In the genomic region with DNA sequence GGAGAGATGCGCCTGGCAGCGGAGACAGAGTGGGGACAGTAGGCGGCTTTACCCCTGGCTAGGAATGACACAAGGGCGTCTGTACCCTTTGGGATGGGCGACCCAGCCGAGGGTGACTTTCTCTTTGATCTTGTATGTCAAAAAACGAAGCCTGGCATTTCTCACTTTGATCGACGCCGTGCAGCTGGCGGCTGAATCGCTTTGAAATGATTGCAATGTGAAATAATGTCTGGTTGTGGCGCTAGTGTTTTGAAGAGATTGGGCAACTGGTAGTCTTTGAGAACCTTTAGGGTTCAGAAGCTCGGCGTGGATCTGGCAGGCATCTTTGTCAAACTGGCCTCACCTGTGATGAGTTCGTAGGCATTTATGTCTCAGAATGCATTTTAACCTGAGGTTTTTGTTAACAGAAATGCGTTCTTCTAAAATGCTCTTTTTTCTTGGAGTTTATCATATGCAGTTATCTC, we compare ENCODE assay signal across 8 cellular contexts. TPM values are rescaled to one million over a fixed set of nuclear protein-coding genes. Genes with fewer than 3 reads are reported as not detected.
DNase-seq lines count a peak whose midpoint lies in the region; ATAC-seq, FAIRE-seq and TF ChIP-seq lines count a peak whose summit lies in the region.

No MANE protein-coding gene starts in this region.

- ATAC-seq in GM19438 (IDR thresholded peaks at IDR 0.05; ENCODE audit: low read depth, unreplicated experiment) (peak; percentile 20), GM19023 (IDR thresholded peaks at IDR 0.05; ENCODE audit: unreplicated experiment) (no peak)

- no peak overlapping the region for H4K5ac ChIP-seq in H1 (ENCODE audit: insufficient read length, low read depth, low read length)

- POLR2A ChIA-PET in H1 (lab: Charles Lee; ENCODE audit: partially characterized antibody), result interaction anchor here (0.6 to 2.6 kb wide), 14 partner anchors 9 to 1053 kb away, joined by 3 to 22 read pairs (median 4); partner anchors contain the start of genes CSRNP2, DIP2B and SLC11A2

- no peak overlapping the region for H2AK5ac ChIP-seq in H1 (ENCODE audit: low read depth, low read length)

- no peak overlapping the region for H2AFZ ChIP-seq in H1 (ENCODE audit: low read length)

- TF ChIP-seq POLR2A in H1 (IDR thresholded peaks at IDR 0.05; ENCODE audit: control extremely low read depth in 1 of 2, low read depth in 2 of 2, low read length in 2 of 2), result no peak

- TF ChIP-seq CTCF in VCaP (conservative IDR thresholded peaks at IDR 0.05), result no peak
- no peak for TF ChIP-seq CTCF in H1 (IDR thresholded peaks at IDR 0.05; ENCODE audit: control extremely low read depth in 1 of 3, insufficient read depth in 1 of 3, low read depth in 1 of 3, low read length in 3 of 3)
- no peak for TF ChIP-seq CTCF in tibial artery (IDR thresholded peaks at IDR 0.05)

- H3K27ac ChIP-seq in VCaP (peak overlapping the region; percentile 97), H1 (ENCODE audit: low read depth, low read length) (no peak overlapping the region), mucosa of rectum (ENCODE audit: low read depth in 2 of 2, low read length in 2 of 2) (peak overlapping the region; percentile 99), tibial artery (peak overlapping the region; percentile 92 to 98)

- H3K18ac ChIP-seq in H1 (ENCODE audit: extremely low read depth, low read length), result no peak overlapping the region; the same call in 1 of the 2 replicates

- H3K23ac ChIP-seq in H1 (ENCODE audit: insufficient read length), result no peak overlapping the region

- peak; percentile 41 for DNase-seq in COR-L47 (lab: John Stamatoyannopoulos, UW)
- DNase-seq in Jurkat, Clone E6-1 (ENCODE audit: low read depth, low spot score), result peak; percentile 62
- no peak for DNase-seq in H1 (ENCODE audit: low read depth in 1 of 2, low spot score in 2 of 2)
- DNase-seq in tibial artery, result no peak

- no peak overlapping the region for H3K4ac ChIP-seq in H1 (replicated peaks; ENCODE audit: insufficient read length, low read depth, low read length)

- peaks cover 0 to 7% (median 3%) of the 10 kb centered on the region in 4 experiments; a peak in 4 of 7 replicates for H3K4me1 ChIP-seq in H1 (replicated peaks in 1 of 4; ENCODE audit: control insufficient read depth in 3 of 4, insufficient read depth in 4 of 4, low read length in 3 of 4)
- H3K4me1 ChIP-seq in mucosa of rectum (ENCODE audit: control insufficient read depth in 2 of 2, insufficient read depth in 2 of 2, low read length in 2 of 2), result peaks cover 19 to 23% of the 10 kb centered on the region in 2 donors
- H3K4me1 ChIP-seq in tibial artery, result peaks cover 0 to 46% (median 24%) of the 10 kb centered on the region in 4 donors

- peak overlapping the region; percentile 72 to 82 for H3K4me2 ChIP-seq in H1 (ENCODE audit: insufficient read depth in 1 of 2, low read depth in 2 of 2, low read length in 2 of 2)

- H2BK120ac ChIP-seq in H1 (replicated peaks; ENCODE audit: low read depth, low read length), result no peak overlapping the region

- no peak overlapping the region for H4K91ac ChIP-seq in H1 (replicated peaks; ENCODE audit: insufficient read length, low read length)

- no peaks in the 10 kb centered on the region for H3K79me1 ChIP-seq in H1 (ENCODE audit: low read depth, low read length)

- H3K27me3 ChIP-seq in H1 (replicated peaks in 1 of 4; ENCODE audit: control insufficient read depth in 3 of 4, extremely low read depth in 1 of 4, insufficient read depth in 3 of 4, low read length in 3 of 4) (no peaks in the 10 kb centered on the region), mucosa of rectum (ENCODE audit: control insufficient read depth in 2 of 2, insufficient read depth in 2 of 2, low read length in 2 of 2) (no peaks in the 10 kb centered on the region), tibial artery (no peaks in the 10 kb centered on the region)

- H3K36me3 ChIP-seq in H1 (ENCODE audit: control insufficient read depth in 2 of 4, insufficient read depth in 4 of 4, low read length in 3 of 4) (peaks cover 0 to under 1% (median 0%) of the 10 kb centered on the region in 4 experiments; a peak in 1 of 8 replicates), mucosa of rectum (ENCODE audit: control insufficient read depth in 2 of 2, insufficient read depth in 2 of 2, low read length in 2 of 2) (no peaks in the 10 kb centered on the region), tibial artery (no peaks in the 10 kb centered on the region)

- H2BK20ac ChIP-seq in H1 (ENCODE audit: low read length), result no peak overlapping the region

- no peaks in the 10 kb centered on the region for H3K9me3 ChIP-seq in H1 (ENCODE audit: insufficient read depth in 2 of 2, low read depth in 1 of 2, low read length in 1 of 2)
- no peaks in the 10 kb centered on the region for H3K9me3 ChIP-seq in mucosa of rectum (ENCODE audit: control insufficient read depth in 2 of 2, low read length in 2 of 2)
- no peaks in the 10 kb centered on the region for H3K9me3 ChIP-seq in tibial artery

- WGBS in H1 (ENCODE audit: extremely low coverage in 1 of 2, insufficient coverage in 1 of 2, insufficient read length in 1 of 2, insufficient replicate concordance in 2 of 2, low coverage in 1 of 2, low lambda C conversion rate in 2 of 2, missing lambda C conversion rate in 1 of 2), 2 experiments, result 5% methylated on average over 17 of the region's 17 CpGs; no CpG with 5 or more reads in 1 of the 2 experiments

- H2BK5ac ChIP-seq in H1 (ENCODE audit: low read depth, low read length), result peak overlapping the region; percentile 97; the same call in 1 of the 2 replicates

- H3K56ac ChIP-seq in H1 (replicated peaks; ENCODE audit: insufficient read length, low read depth, low read length), result no peak overlapping the region

- no peak overlapping the region for H2BK12ac ChIP-seq in H1 (ENCODE audit: low read depth, low read length)

- H2BK15ac ChIP-seq in H1 (ENCODE audit: low read length), result no peak overlapping the region

- peak overlapping the region in 3 of 4 experiments; percentile 52 to 91 (median 72); a peak in 5 of 7 replicates for H3K9ac ChIP-seq in H1 (replicated peaks in 1 of 4; ENCODE audit: extremely low read depth in 1 of 4, low read depth in 3 of 4, low read length in 3 of 4)
- H3K9ac ChIP-seq in mucosa of rectum (ENCODE audit: low read depth in 1 of 2, low read length in 2 of 2), result peak overlapping the region; percentile 75 to 99

- no peak overlapping the region for H4K8ac ChIP-seq in H1 (ENCODE audit: extremely low read depth, insufficient read depth, low read length)

- H3K14ac ChIP-seq in H1 (ENCODE audit: insufficient read length), result no peak overlapping the region

- no peaks in the 10 kb centered on the region for H4K20me1 ChIP-seq in H1 (replicated peaks in 1 of 2; ENCODE audit: control insufficient read depth in 1 of 2, insufficient read depth in 2 of 2, low read length in 2 of 2)

- CTCF ChIA-PET in H1 (lab: Charles Lee; ENCODE audit: partially characterized antibody), result interaction anchor here (0.6 to 4.9 kb wide), 18 partner anchors 9 to 287 kb away, joined by 3 to 34 read pairs (median 4); partner anchors contain the start of gene SLC11A2

- TF ChIP-seq RAD21 in H1 (IDR thresholded peaks at IDR 0.05 in 1 of 2, conservative IDR thresholded peaks at IDR 0.05 in 1 of 2; ENCODE audit: low read depth in 2 of 2, low read length in 2 of 2), result no peak

- intact Hi-C loops in tibial artery (cut with DNase I; ENCODE audit: low total_unique reads), result loop anchor here (5.0 kb wide), 1 partner anchor 157 kb away; no protein-coding TSS in a partner anchor

- no peak for FAIRE-seq in H1 (lab: Jason Lieb, UNC)

- peaks cover 5% of the 10 kb centered on the region for H3K23me2 ChIP-seq in H1 (ENCODE audit: low read depth, low read length)

- H3K79me2 ChIP-seq in H1 (ENCODE audit: control insufficient read depth in 1 of 2, insufficient read depth in 2 of 2, low read length in 2 of 2), result peaks cover 5 to 59% of the 10 kb centered on the region in 2 experiments; a peak in 2 of 4 replicates

- H3K4me3 ChIP-seq in Jurkat, Clone E6-1 (ENCODE audit: low read length), result peak overlapping the region; percentile 89
- peak overlapping the region; percentile 64 to 94 (median 72) for H3K4me3 ChIP-seq in H1 (ENCODE audit: extremely low read depth in 1 of 4, insufficient read depth in 2 of 4, low read depth in 3 of 4, low read length in 4 of 4)
- H3K4me3 ChIP-seq in mucosa of rectum (ENCODE audit: low read length in 2 of 2), result peak overlapping the region; percentile 76 to 97
- peak overlapping the region; percentile 82 to 98 for H3K4me3 ChIP-seq in tibial artery

- TF ChIP-seq EP300 in H1 (IDR thresholded peaks at IDR 0.05; ENCODE audit: borderline replicate concordance in 1 of 2, low read depth in 2 of 2, low read length in 2 of 2), result no peak

TF ChIP-seq in H1, 55 proteins besides CTCF, POLR2A, EP300 and RAD21 (continues in another document):
- TF ChIP-seq TBP (IDR thresholded peaks at IDR 0.05; ENCODE audit: low read depth, low read length) (no peak), KDM5A (IDR thresholded peaks at IDR 0.05; ENCODE audit: low read length) (no peak), RXRA (IDR thresholded peaks at IDR 0.05; ENCODE audit: insufficient read depth, low read depth, low read length) (no peak), SRF (IDR thresholded peaks at IDR 0.05; ENCODE audit: low read depth, low read length) (no peak), TEAD4 (IDR thresholded peaks at IDR 0.05; ENCODE audit: low read depth, low read length) (no peak), NRF1 (IDR thresholded peaks at IDR 0.05; ENCODE audit: low read depth, low read length) (no peak), CEBPB (IDR thresholded peaks at IDR 0.05; ENCODE audit: low read depth, low read length) (no peak), CHD2 (IDR thresholded peaks at IDR 0.05; ENCODE audit: low read length) (no peak), YY1 (IDR thresholded peaks at IDR 0.05; ENCODE audit: low read depth, low read length) (no peak)
- TF ChIP-seq, protein P1, sequence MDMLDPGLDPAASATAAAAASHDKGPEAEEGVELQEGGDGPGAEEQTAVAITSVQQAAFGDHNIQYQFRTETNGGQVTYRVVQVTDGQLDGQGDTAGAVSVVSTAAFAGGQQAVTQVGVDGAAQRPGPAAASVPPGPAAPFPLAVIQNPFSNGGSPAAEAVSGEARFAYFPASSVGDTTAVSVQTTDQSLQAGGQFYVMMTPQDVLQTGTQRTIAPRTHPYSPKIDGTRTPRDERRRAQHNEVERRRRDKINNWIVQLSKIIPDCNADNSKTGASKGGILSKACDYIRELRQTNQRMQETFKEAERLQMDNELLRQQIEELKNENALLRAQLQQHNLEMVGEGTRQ (IDR thresholded peaks at IDR 0.05; ENCODE audit: low read length), result no peak

RNA-seq across cellular contexts. Expression of gene ATF1, which starts 1.0 kb away (rescaled TPM):
- 37.6 TPM for polyA plus RNA-seq in Jurkat, Clone E6-1 (2012; ENCODE audit: insufficient read depth, insufficient read length)
- 41.6 and 41.8 TPM in 2 replicates for total RNA-seq in H1 (2021; fragmentation: NEBNext Ultra II Directional; extraction: Animal tissue kit (Norgen Biotek cat#: 25700))
- polyA plus RNA-seq in H1 (2011; rRNA removed), result 16.7 and 23.2 TPM in 2 replicates
- 30.0 TPM for polyA plus RNA-seq in H1 (2011; cell fraction: cytosol; rRNA removed)
- 45.4 TPM for polyA plus RNA-seq in H1 (2011; cell fraction: nucleus; rRNA removed)
- polyA plus RNA-seq in H1 (2012, experiment 1 of 2), result 31.7 to 39.7 TPM (median 36.8 TPM) in 4 replicates
- polyA plus RNA-seq in H1 (2012, experiment 2 of 2), result 1.2 TPM
- polyA plus RNA-seq in H1 (2013, experiment 1 of 2), result 19.4 TPM
- polyA plus RNA-seq in H1 (2013, experiment 2 of 2), result 20.1 TPM
- 54.5 and 83.1 TPM in 2 replicates for polyA minus RNA-seq in H1 (2011; rRNA and poly(A)+ RNA removed)
- polyA minus RNA-seq in H1 (2011; cell fraction: cytosol; rRNA and poly(A)+ RNA removed), result 38.0 TPM
- 52.2 TPM for polyA minus RNA-seq in H1 (2011; cell fraction: nucleus; rRNA and poly(A)+ RNA removed)

Comparison
In these comparisons a context has a peak if more than half of its experiments do, and no peak if none do; other contexts are left out.
1. DNase-seq: peak in COR-L47 (single experiment) and Jurkat, Clone E6-1 (single experiment); none in H1 (0 of 2) and tibial artery (0 of 2).
2. Peak in every context shown above with its lines, with median percentiles within 50 percentile points of each other: H3K4me3 ChIP-seq.